Comparison of ENCODE assay signal across 12 cellular contexts in genomic region chr13:45784755-45785675, GRCh38.
"Had no signal": no experiment of that assay in that cellular context is flagged by ENCODE, and none has a peak within 500 bp of the region (broad histone marks: within the 10 kb centered on the region; RNA-seq: fewer than 3 reads in every experiment).

No MANE protein-coding gene starts in this region.

- H3K4me3 Mint-ChIP-seq: activated T-cell treated with anti-CD3 and anti-CD28 coated beads, Interleukin-2, amount 50 U/mL, for 72 hours; nephron; stimulated activated naive CD8-positive, alpha-beta T cell treated with anti-CD3 and anti-CD28 coated beads, Interleukin-15, Interleukin-2, amounts not matched to agents 100 ng/mL and 50 ng/mL, for 24 hours; T-helper 17 cell; WTC11 had no signal

- H3K36me3 Mint-ChIP-seq: WTC11 had no signal

- H3K27me3 ChIP-seq: upper lobe of right lung had no signal

- ATAC-seq: left colon, T-helper 17 cell, upper lobe of right lung, WTC11 had no signal

- DNase-seq: activated CD4-positive, alpha-beta T cell treated with anti-CD3 and anti-CD28 coated beads, Interleukin-2, amount 50 U/mL, for 1 hour; activated T-cell treated with anti-CD3 and anti-CD28 coated beads, Interleukin-2, amount 50 U/mL, for 72 hours; cortex of kidney; effector CD8-positive, alpha-beta T cell; left colon; stimulated activated CD4-positive, alpha-beta T cell treated with anti-CD3 and anti-CD28 coated beads, Interleukin-4, amount 100 ng/mL, for 1 hour; stimulated activated CD8-positive, alpha-beta memory T cell treated with anti-CD3 and anti-CD28 coated beads, Interleukin-4, amount 100 ng/mL, for 48 hours; T-helper 17 cell; upper lobe of right lung had no signal

- H3K4me1 ChIP-seq: upper lobe of right lung had no signal

- H3K27ac ChIP-seq: upper lobe of right lung had no signal

- H3K36me3 ChIP-seq: upper lobe of right lung had no signal

- H3K9me3 ChIP-seq: upper lobe of right lung had no signal

- H3K9me3 Mint-ChIP-seq: activated T-cell treated with anti-CD3 and anti-CD28 coated beads, Interleukin-2, amount 50 U/mL, for 72 hours; nephron; stimulated activated naive CD8-positive, alpha-beta T cell treated with anti-CD3 and anti-CD28 coated beads, Interleukin-15, Interleukin-2, amounts not matched to agents 100 ng/mL and 50 ng/mL, for 24 hours; WTC11 had no signal

- H3K4me3 ChIP-seq: upper lobe of right lung had no signal

- H3K27me3 Mint-ChIP-seq: stimulated activated naive CD8-positive, alpha-beta T cell treated with anti-CD3 and anti-CD28 coated beads, Interleukin-15, Interleukin-2, amounts not matched to agents 100 ng/mL and 50 ng/mL, for 24 hours had no signal

- H3K27ac Mint-ChIP-seq: activated T-cell treated with anti-CD3 and anti-CD28 coated beads, Interleukin-2, amount 50 U/mL, for 72 hours; stimulated activated naive CD8-positive, alpha-beta T cell treated with anti-CD3 and anti-CD28 coated beads, Interleukin-15, Interleukin-2, amounts not matched to agents 100 ng/mL and 50 ng/mL, for 24 hours; WTC11 had no signal
